In the genomic region with DNA sequence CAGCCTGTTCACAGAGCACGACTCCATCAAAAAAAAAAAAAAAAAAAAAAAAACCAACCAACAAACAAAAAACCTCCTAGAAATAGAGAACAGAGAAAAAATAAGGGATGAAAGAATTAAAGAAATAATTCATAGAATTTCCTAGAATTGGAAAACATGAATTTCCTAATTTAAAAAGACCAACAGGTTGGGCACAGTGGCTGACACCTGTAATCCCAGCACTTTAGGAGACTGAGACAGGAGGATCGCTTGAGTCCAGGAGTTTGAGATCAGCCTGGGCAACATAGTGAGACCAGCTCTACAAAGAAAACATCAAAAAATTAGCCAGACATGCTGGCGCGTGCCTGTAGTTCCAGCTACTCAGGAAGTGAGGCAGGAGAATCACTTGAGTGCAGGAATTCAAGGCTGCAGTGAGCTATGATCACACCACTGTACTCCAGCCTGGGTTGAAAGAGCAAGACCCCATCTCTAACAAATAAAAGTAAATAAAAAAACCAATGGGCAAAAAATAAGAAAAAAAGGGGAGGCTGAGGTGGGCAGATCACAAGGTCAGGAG, we compare ENCODE assay signal across 26 cellular contexts. TPM values are rescaled to one million over a fixed set of nuclear protein-coding genes. Genes with fewer than 3 reads are reported as not detected.
"Had no signal": no experiment of that assay in that cellular context is flagged by ENCODE, and none has a peak within 500 bp of the region (broad histone marks: within the 10 kb centered on the region; RNA-seq: fewer than 3 reads in every experiment).

No MANE protein-coding gene starts in this region.

- ATAC-seq: activated CD4-positive, CD25-positive, alpha-beta regulatory T cell treated with anti-CD3 and anti-CD28 coated beads, Interleukin-2, amount 50 U/mL, for 24 hours; activated CD8-positive, alpha-beta T cell treated with anti-CD3 and anti-CD28 coated beads for 36 hours; activated T-cell treated with anti-CD3 and anti-CD28 coated beads, Interleukin-2, amount 50 U/mL, for 72 hours had no signal

- H3K36me3 ChIP-seq: breast epithelium, Peyer's patch, WERI-Rb-1 had no signal

- H3K4me1 ChIP-seq: breast epithelium had no signal

- H3K27me3 ChIP-seq: breast epithelium, MG63, Peyer's patch, SJCRH30 had no signal

- H3K4me3 Mint-ChIP-seq: activated CD8-positive, alpha-beta T cell treated with anti-CD3 and anti-CD28 coated beads for 36 hours; activated naive CD4-positive, alpha-beta T cell treated with anti-CD3 and anti-CD28 coated beads, Interleukin-2, amount 50 U/mL, for 24 hours; activated T-cell treated with anti-CD3 and anti-CD28 coated beads, Interleukin-2, amount 50 U/mL, for 72 hours had no signal

- H3K27me3 Mint-ChIP-seq: activated CD8-positive, alpha-beta T cell treated with anti-CD3 and anti-CD28 coated beads for 36 hours; activated naive CD4-positive, alpha-beta T cell treated with anti-CD3 and anti-CD28 coated beads, Interleukin-2, amount 50 U/mL, for 24 hours had no signal

- H3K9me3 ChIP-seq: breast epithelium, MG63, Peyer's patch, SJCRH30, SK-N-SH had no signal

- H3K9ac ChIP-seq: KMS-11, SK-N-SH had no signal

- DNase-seq: activated CD4-positive, alpha-beta T cell treated with anti-CD3 and anti-CD28 coated beads for 4 hours; activated CD8-positive, alpha-beta memory T cell treated with anti-CD3 and anti-CD28 coated beads, Interleukin-2, amount 50 U/mL, for 4 hours; activated CD8-positive, alpha-beta T cell treated with anti-CD3 and anti-CD28 coated beads for 36 hours; activated naive CD4-positive, alpha-beta T cell; activated T-cell treated with anti-CD3 and anti-CD28 coated beads, Interleukin-2, amount 50 U/mL, for 72 hours; aorta; central memory CD4-positive, alpha-beta T cell; MG63; NCI-H1105 treated with DMSO at 0.1 percent for 48 hours; NCI-H1436 treated with DMSO at 0.1 percent for 48 hours; NCI-H187; NCI-H2081; NCI-H446; NCI-H524; Peyer's patch; Right ventricle myocardium superior; SJCRH30; SK-N-SH; T-helper 1 cell; WERI-Rb-1 had no signal

- H3K27ac ChIP-seq: breast epithelium, KMS-11, Peyer's patch, RWPE1, SJCRH30, WERI-Rb-1 had no signal

- H3K9me3 Mint-ChIP-seq: activated CD8-positive, alpha-beta T cell treated with anti-CD3 and anti-CD28 coated beads for 36 hours; activated naive CD4-positive, alpha-beta T cell treated with anti-CD3 and anti-CD28 coated beads, Interleukin-2, amount 50 U/mL, for 24 hours; activated T-cell treated with anti-CD3 and anti-CD28 coated beads, Interleukin-2, amount 50 U/mL, for 72 hours had no signal

- H3K4me2 ChIP-seq: KMS-11, SK-N-SH had no signal

- H3K27ac Mint-ChIP-seq: activated CD8-positive, alpha-beta T cell treated with anti-CD3 and anti-CD28 coated beads for 36 hours; activated naive CD4-positive, alpha-beta T cell treated with anti-CD3 and anti-CD28 coated beads, Interleukin-2, amount 50 U/mL, for 24 hours; activated T-cell treated with anti-CD3 and anti-CD28 coated beads, Interleukin-2, amount 50 U/mL, for 72 hours had no signal

- H3K4me3 ChIP-seq: breast epithelium, MG63, Peyer's patch, SJCRH30 had no signal

RNA-seq across cellular contexts. Expression of a gene that starts 42.1 kb away (rescaled TPM):
- total RNA-seq: activated CD8-positive, alpha-beta T cell treated with anti-CD3 and anti-CD28 coated beads for 36 hours; Peyer's patch; T-helper 2 cell treated with Interferon-gamma antibody and Interleukin-4, amounts not matched to agents 100 ng/mL and 5 ng/mL, for 36 hours had no signal
